ENCODE assay signal across 21 cellular contexts in the genomic region with DNA sequence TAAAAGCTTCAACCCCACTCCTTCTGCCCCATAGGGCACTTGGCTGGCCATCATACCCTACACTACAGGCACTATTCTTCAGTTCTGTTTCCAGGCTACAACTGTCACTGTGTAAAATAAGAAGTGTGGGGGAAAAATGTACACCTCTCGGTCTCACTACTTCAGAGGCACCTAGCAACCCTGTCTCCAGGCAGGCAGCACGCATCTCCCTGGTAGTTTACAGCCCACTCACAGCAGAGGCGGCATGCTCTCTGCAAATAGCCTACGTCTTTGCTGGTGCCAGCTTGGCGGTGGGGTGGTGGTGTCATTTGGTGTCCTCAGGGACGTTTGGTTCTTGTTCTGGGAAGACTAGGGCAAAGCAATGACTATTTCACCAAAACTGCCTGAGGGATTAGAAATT. TPM values are rescaled to one million over a fixed set of nuclear protein-coding genes. Genes with fewer than 3 reads are reported as not detected.
DNase-seq lines count a peak whose midpoint lies in the region; ATAC-seq and TF ChIP-seq lines count a peak whose summit lies in the region.
"Had no signal": no experiment of that assay in that cellular context is flagged by ENCODE, and none has a peak within 500 bp of the region (broad histone marks: within the 10 kb centered on the region; RNA-seq: fewer than 3 reads in every experiment).

No MANE protein-coding gene starts in this region.

- H3K79me2 ChIP-seq in GM23338 (replicated peaks; ENCODE audit: insufficient read depth): no peaks in the 10 kb centered on the region
- H3K79me2 ChIP-seq in hepatocyte: no peaks in the 10 kb centered on the region
- H3K79me2 ChIP-seq in SK-N-SH (ENCODE audit: insufficient read depth): no peaks in the 10 kb centered on the region

- H3K4me2 ChIP-seq in GM23338: no peak overlapping the region
- H3K4me2 ChIP-seq in hepatocyte: no peak overlapping the region
- H3K4me2 ChIP-seq in SK-N-SH: no peak overlapping the region

- no peak for ATAC-seq in GM23338
- ATAC-seq in effector memory CD8-positive, alpha-beta T cell (replicated peaks): no peak
- ATAC-seq: activated CD4-positive, alpha-beta T cell treated with anti-CD3 and anti-CD28 coated beads for 36 hours; activated naive CD4-positive, alpha-beta T cell treated with anti-CD3 and anti-CD28 coated beads, Interleukin-2, amount 50 U/mL, for 72 hours; sciatic nerve; stimulated activated effector memory CD8-positive, alpha-beta T cell treated with anti-CD3 and anti-CD28 coated beads, Interleukin-12 subunit alpha, Interleukin-12 subunit beta, amount 100 ng/mL, for 72 hours had no signal

- no peaks in the 10 kb centered on the region for H3K36me3 Mint-ChIP-seq in GM23338 (ENCODE audit: low read depth)
- H3K36me3 Mint-ChIP-seq in effector memory CD8-positive, alpha-beta T cell (ENCODE audit: insufficient read depth): no peaks in the 10 kb centered on the region
- H3K36me3 Mint-ChIP-seq: activated naive CD4-positive, alpha-beta T cell treated with anti-CD3 and anti-CD28 coated beads, Interleukin-2, amount 50 U/mL, for 72 hours; brain; stimulated activated effector memory CD8-positive, alpha-beta T cell treated with anti-CD3 and anti-CD28 coated beads, Interleukin-12 subunit alpha, Interleukin-12 subunit beta, amount 100 ng/mL, for 72 hours had no signal

- no peak overlapping the region for H3K27ac Mint-ChIP-seq in GM23338
- H3K27ac Mint-ChIP-seq in effector memory CD8-positive, alpha-beta T cell: no peak overlapping the region
- H3K27ac Mint-ChIP-seq: activated CD4-positive, alpha-beta T cell treated with anti-CD3 and anti-CD28 coated beads for 36 hours; activated naive CD4-positive, alpha-beta T cell treated with anti-CD3 and anti-CD28 coated beads, Interleukin-2, amount 50 U/mL, for 72 hours; CD4-positive, alpha-beta T cell; stimulated activated effector memory CD8-positive, alpha-beta T cell treated with anti-CD3 and anti-CD28 coated beads, Interleukin-12 subunit alpha, Interleukin-12 subunit beta, amount 100 ng/mL, for 72 hours had no signal

- no peak overlapping the region for H3K27ac ChIP-seq in GM23338 (ENCODE audit: low read depth)
- peak overlapping the region; percentile 51 for H3K27ac ChIP-seq in hepatocyte
- no peak overlapping the region for H3K27ac ChIP-seq in SK-N-SH (ENCODE audit: low read depth in 2 of 2, low read length in 1 of 2)
- H3K27ac ChIP-seq: colonic mucosa, testis had no signal

- no peaks in the 10 kb centered on the region for H3K9me3 Mint-ChIP-seq in GM23338
- no peaks in the 10 kb centered on the region for H3K9me3 Mint-ChIP-seq in effector memory CD8-positive, alpha-beta T cell
- H3K9me3 Mint-ChIP-seq: activated naive CD4-positive, alpha-beta T cell treated with anti-CD3 and anti-CD28 coated beads, Interleukin-2, amount 50 U/mL, for 72 hours; CD4-positive, alpha-beta T cell; stimulated activated effector memory CD8-positive, alpha-beta T cell treated with anti-CD3 and anti-CD28 coated beads, Interleukin-12 subunit alpha, Interleukin-12 subunit beta, amount 100 ng/mL, for 72 hours had no signal

- no peaks in the 10 kb centered on the region for H3K36me3 ChIP-seq in GM23338 (ENCODE audit: insufficient read depth)
- H3K36me3 ChIP-seq in hepatocyte (replicated peaks; ENCODE audit: insufficient read depth, low read depth): no peaks in the 10 kb centered on the region
- no peaks in the 10 kb centered on the region for H3K36me3 ChIP-seq in SK-N-SH (replicated peaks in 1 of 2; ENCODE audit: control insufficient read depth in 1 of 2, insufficient read depth in 2 of 2, low read length in 1 of 2)
- H3K36me3 ChIP-seq: colonic mucosa had no signal

- H3K4me1 Mint-ChIP-seq in GM23338: peaks cover 10% of the 10 kb centered on the region
- peaks cover 0 to 4% of the 10 kb centered on the region in 2 donors for H3K4me1 Mint-ChIP-seq in effector memory CD8-positive, alpha-beta T cell (ENCODE audit: low read depth in 2 of 2)

- H3K4me1 ChIP-seq in GM23338 (ENCODE audit: insufficient read depth) (peaks cover 4% of the 10 kb centered on the region; the same call in 1 of the 2 replicates), hepatocyte (ENCODE audit: insufficient read depth) (no peaks in the 10 kb centered on the region), SK-N-SH (ENCODE audit: control insufficient read depth in 1 of 2, insufficient read depth in 2 of 2, low read depth in 1 of 2, low read length in 1 of 2) (peaks cover 0 to 2% of the 10 kb centered on the region in 2 experiments; a peak in 1 of 4 replicates)
- H3K4me1 ChIP-seq: colonic mucosa had no signal

- H3K9me2 ChIP-seq in GM23338 (ENCODE audit: insufficient read depth): peaks cover 10% of the 10 kb centered on the region; the same call in 1 of the 2 replicates
- no peaks in the 10 kb centered on the region for H3K9me2 ChIP-seq in hepatocyte (replicated peaks; ENCODE audit: insufficient read depth)
- no peaks in the 10 kb centered on the region for H3K9me2 ChIP-seq in SK-N-SH

- WGBS in hepatocyte (ENCODE audit: low lambda C conversion rate, missing lambda C conversion rate): 77% methylated on average over 6 of the region's 6 CpGs
- WGBS in SK-N-SH (ENCODE audit: low lambda C conversion rate): 18% methylated on average over 5 of the region's 6 CpGs

- H2AFZ ChIP-seq in GM23338: 0 out of 2 replicates have a peak overlapping the region, but pooled peaks have one; percentile 28
- H2AFZ ChIP-seq in hepatocyte: no peak overlapping the region
- no peak overlapping the region for H2AFZ ChIP-seq in SK-N-SH (ENCODE audit: low read depth)

- POLR2A ChIA-PET in SK-N-SH (lab: Yijun Ruan, JAX): interaction anchor here (0.5 kb wide), 1 partner anchor 146 kb away, joined by 3 read pairs; no protein-coding TSS in a partner anchor

- DNase-seq in GM23338 (ENCODE audit: low spot score): no peak
- peak; percentile 48 for DNase-seq in NCI-H69 (lab: John Stamatoyannopoulos, UW)
- no peak for DNase-seq in hepatocyte (ENCODE audit: low spot score)
- DNase-seq in posterior cingulate gyrus: peak in 9 of 10 donors; percentile 34 to 95 (median 70)
- no peak for DNase-seq in SK-N-SH
- DNase-seq in stimulated activated CD4-positive, alpha-beta T cell treated with anti-CD3 and anti-CD28 coated beads, Interleukin-15, amount 100 ng/mL, for 24 hours: no peak
- DNase-seq in NCI-H510A treated with DMSO at 0.1 percent for 48 hours (lab: John Stamatoyannopoulos, UW): no peak
- DNase-seq in effector memory CD8-positive, alpha-beta T cell: no peak
- DNase-seq: activated CD4-positive, alpha-beta T cell treated with anti-CD3 and anti-CD28 coated beads for 36 hours; CD4-positive, alpha-beta T cell; colonic mucosa; GDM1; MM.1S; NCI-H2081 treated with DMSO at 0.1 percent for 48 hours; NCI-H526; Right ventricle myocardium superior; testis had no signal

- H4K20me1 ChIP-seq in GM23338 (replicated peaks; ENCODE audit: insufficient read depth): no peaks in the 10 kb centered on the region
- no peaks in the 10 kb centered on the region for H4K20me1 ChIP-seq in hepatocyte (ENCODE audit: insufficient read depth, poor library complexity, severe bottlenecking)
- H4K20me1 ChIP-seq in SK-N-SH (ENCODE audit: insufficient read depth): no peaks in the 10 kb centered on the region

- no peak for TF ChIP-seq RAD21 in SK-N-SH (IDR thresholded peaks at IDR 0.05; ENCODE audit: low read length)

- H3K4me3 ChIP-seq in GM23338 (no peak overlapping the region), hepatocyte (no peak overlapping the region), SK-N-SH (ENCODE audit: low read depth in 2 of 2, low read length in 1 of 2) (no peak overlapping the region)
- H3K4me3 ChIP-seq: colonic mucosa, testis had no signal

- TF ChIP-seq EP300 in SK-N-SH (IDR thresholded peaks at IDR 0.05; ENCODE audit: borderline replicate concordance in 1 of 2, low read depth in 1 of 2, low read length in 1 of 2): no peak

- H3K27me3 ChIP-seq in GM23338 (ENCODE audit: insufficient read depth) (no peaks in the 10 kb centered on the region), hepatocyte (no peaks in the 10 kb centered on the region), SK-N-SH (ENCODE audit: insufficient read depth) (no peaks in the 10 kb centered on the region)
- H3K27me3 ChIP-seq: colonic mucosa, testis had no signal

- H3K4me3 Mint-ChIP-seq in GM23338: no peak overlapping the region
- H3K4me3 Mint-ChIP-seq in effector memory CD8-positive, alpha-beta T cell: no peak overlapping the region
- H3K4me3 Mint-ChIP-seq: activated CD4-positive, alpha-beta T cell treated with anti-CD3 and anti-CD28 coated beads for 36 hours; brain; CD4-positive, alpha-beta T cell; stimulated activated effector memory CD8-positive, alpha-beta T cell treated with anti-CD3 and anti-CD28 coated beads, Interleukin-12 subunit alpha, Interleukin-12 subunit beta, amount 100 ng/mL, for 72 hours had no signal

- no peaks in the 10 kb centered on the region for H3K27me3 Mint-ChIP-seq in GM23338 (ENCODE audit: insufficient read depth, low read depth, poor library complexity)
- peaks cover 38 to 51% of the 10 kb centered on the region in 2 donors for H3K27me3 Mint-ChIP-seq in effector memory CD8-positive, alpha-beta T cell
- H3K27me3 Mint-ChIP-seq: brain had no signal

- no peak overlapping the region for H3K9ac ChIP-seq in SK-N-SH

- H3K9me3 ChIP-seq in hepatocyte (ENCODE audit: low read depth) (no peaks in the 10 kb centered on the region), SK-N-SH (no peaks in the 10 kb centered on the region)
- H3K9me3 ChIP-seq: colonic mucosa, testis had no signal

- H3F3A ChIP-seq in GM23338 (replicated peaks; ENCODE audit: low read depth) (no peaks in the 10 kb centered on the region), SK-N-SH (replicated peaks; ENCODE audit: insufficient read depth) (no peaks in the 10 kb centered on the region)

- TF ChIP-seq CTCF in GM23338 (conservative IDR thresholded peaks at IDR 0.05; ENCODE audit: low read depth in 2 of 2) (no peak), hepatocyte (IDR thresholded peaks at IDR 0.05; ENCODE audit: poor library complexity) (no peak), SK-N-SH (IDR thresholded peaks at IDR 0.05) (no peak)

- intact Hi-C loops in posterior cingulate gyrus (cut with DNase I): no loop called here

- CTCF ChIA-PET in SK-N-SH (lab: Yijun Ruan, JAX): interaction anchor here (1.5 kb wide), 1 partner anchor 19 kb away, joined by 3 read pairs; no protein-coding TSS in a partner anchor

TF ChIP-seq in GM23338, 12 proteins besides CTCF, POLR2A, EP300 and RAD21:
- TF ChIP-seq JUNB (IDR thresholded peaks at IDR 0.05; ENCODE audit: unreplicated experiment) (no peak), ZNF114 (CRISPR knock-in tag; IDR thresholded peaks at IDR 0.05) (no peak)
TF ChIP-seq in GM23338: peak in this region for 0.

TF ChIP-seq in SK-N-SH, 30 proteins besides CTCF, POLR2A, EP300 and RAD21 (continues in another document):
- TF ChIP-seq EZH2phosphoT487 (IDR thresholded peaks at IDR 0.05; ENCODE audit: borderline replicate concordance, low read depth) (no peak), GABPA (IDR thresholded peaks at IDR 0.05; ENCODE audit: low read depth) (no peak)

RNA-seq across cellular contexts. Expression of a gene that starts 48.2 kb away (rescaled TPM):
- 20.4 and 24.0 TPM in 2 replicates for total RNA-seq in GM23338 (2014; rRNA removed; shearing (Covaris generic))
- 39.7 and 43.8 TPM in 2 replicates for polyA plus RNA-seq in GM23338 (2016; fragmentation: Nextera tagmentation; extraction: Ambion mirVana)
- total RNA-seq in hepatocyte: 57.0 and 62.7 TPM in 2 replicates
- polyA plus RNA-seq in hepatocyte: 50.7 and 57.5 TPM in 2 replicates
- polyA plus RNA-seq in SK-N-SH (2012; rRNA removed): 36.7 and 42.5 TPM in 2 replicates
- polyA plus RNA-seq in SK-N-SH (2012; cell fraction: cytosol; rRNA removed): 49.9 and 54.6 TPM in 2 replicates
- polyA plus RNA-seq in SK-N-SH (2012; cell fraction: nucleus; rRNA removed): 30.4 and 37.3 TPM in 2 replicates

Comparison
In these comparisons a context has a peak if more than half of its experiments do, and no peak if none do; other contexts are left out.
1. DNase-seq: peak in NCI-H69 (single experiment) and posterior cingulate gyrus (9 of 10); none in GM23338 (single experiment), hepatocyte (single experiment), SK-N-SH (single experiment), stimulated activated CD4-positive, alpha-beta T cell treated with anti-CD3 and anti-CD28 coated beads, Interleukin-15, amount 100 ng/mL, for 24 hours (single experiment), NCI-H510A treated with DMSO at 0.1 percent for 48 hours (single experiment) and effector memory CD8-positive, alpha-beta T cell (0 of 3).